In the genomic region with DNA sequence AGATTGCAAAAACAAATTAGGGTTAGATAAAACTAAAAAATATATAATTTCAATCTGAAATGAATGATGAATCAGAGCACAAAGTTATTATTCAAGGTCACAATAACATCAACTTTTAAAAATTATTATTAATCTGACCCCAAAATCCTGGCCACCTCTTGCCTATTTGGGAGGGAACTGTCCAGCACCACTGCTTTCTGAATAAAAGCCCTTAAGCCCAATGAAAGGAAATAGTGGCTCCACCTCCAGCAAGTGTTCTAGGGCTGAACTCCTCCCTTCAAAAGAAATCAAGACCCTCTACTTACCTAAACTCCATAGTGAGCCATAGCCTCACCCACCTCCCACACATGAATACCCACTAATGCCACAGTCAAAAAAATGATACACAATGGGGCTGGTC, we compare ENCODE assay signal across 28 cellular contexts.
"Had no signal": no experiment of that assay in that cellular context is flagged by ENCODE, and none has a peak within 500 bp of the region (broad histone marks: within the 10 kb centered on the region; RNA-seq: fewer than 3 reads in every experiment).

No MANE protein-coding gene starts in this region.

- H3K4me3 Mint-ChIP-seq: activated naive CD8-positive, alpha-beta T cell; activated T-cell treated with anti-CD3 and anti-CD28 coated beads, Interleukin-2, amount 50 U/mL, for 4 hours; naive thymus-derived CD8-positive, alpha-beta T cell; T-cell; T-helper 2 cell treated with Interferon-gamma antibody and Interleukin-4, amounts not matched to agents 5 μg/mL and 100 μg/mL, for 36 hours had no signal

- H3K36me3 ChIP-seq: adrenal gland, lower lobe of right lung, sigmoid colon, WERI-Rb-1 had no signal

- H3K36me3 Mint-ChIP-seq: activated naive CD8-positive, alpha-beta T cell; naive thymus-derived CD8-positive, alpha-beta T cell; T-cell had no signal

- H3K27me3 ChIP-seq: adrenal gland, sigmoid colon, testis had no signal

- H3K4me1 ChIP-seq: adrenal gland, lower lobe of right lung, sigmoid colon, testis had no signal

- ATAC-seq: activated T-cell treated with anti-CD3 and anti-CD28 coated beads, Interleukin-2, amount 50 U/mL, for 4 hours; esophagus mucosa; left cardiac atrium; lower lobe of right lung; naive thymus-derived CD8-positive, alpha-beta T cell; T-cell had no signal

- H3K27ac ChIP-seq: adrenal gland, lower lobe of right lung, sigmoid colon, testis, WERI-Rb-1 had no signal

- H3K4me1 Mint-ChIP-seq: naive thymus-derived CD8-positive, alpha-beta T cell; T-cell had no signal

- H3K27me3 Mint-ChIP-seq: T-cell had no signal

- H3K4me3 ChIP-seq: adrenal gland, lower lobe of right lung, sigmoid colon, testis had no signal

- H3K9me3 Mint-ChIP-seq: activated T-helper 2 cell treated with anti-CD3 and anti-CD28 coated beads, Interferon-gamma antibody, Interleukin-2, Interleukin-4, amounts not matched to agents 10 μg/mL and 5 μg/mL and 100 μg/mL, durations not matched to agents 14 hours and 24 hours and 36 hours; T-helper 2 cell treated with Interferon-gamma antibody and Interleukin-4, amounts not matched to agents 5 μg/mL and 100 μg/mL, for 36 hours had no signal

- FAIRE-seq: astrocyte, TTC549 had no signal

- H3K9me3 ChIP-seq: adrenal gland, lower lobe of right lung, sigmoid colon, testis had no signal

- DNase-seq: activated CD4-positive, alpha-beta T cell treated with anti-CD3 and anti-CD28 coated beads for 1 hour; activated CD8-positive, alpha-beta memory T cell treated with anti-CD3 and anti-CD28 coated beads for 24 hours; activated CD8-positive, alpha-beta memory T cell treated with anti-CD3 and anti-CD28 coated beads, Interleukin-2, amount 50 U/mL, for 48 hours; activated naive CD4-positive, alpha-beta T cell; activated T-cell treated with anti-CD3 and anti-CD28 coated beads, Interleukin-2, amount 50 U/mL, for 4 hours; adrenal gland; central memory CD4-positive, alpha-beta T cell; effector memory CD4-positive, alpha-beta T cell; foreskin melanocyte; hippocampal formation; islet precursor cell; left cardiac atrium; lower lobe of right lung; naive thymus-derived CD8-positive, alpha-beta T cell; sigmoid colon; stimulated activated CD4-positive, alpha-beta T cell treated with anti-CD3 and anti-CD28 coated beads, Interleukin-2, amount 100 ng/mL, for 48 hours; stimulated activated CD8-positive, alpha-beta memory T cell treated with anti-CD3 and anti-CD28 coated beads, Interleukin-4, amount 100 ng/mL, for 48 hours; stimulated activated naive CD4-positive, alpha-beta T cell; T-cell; testis; trophoblast cell; WERI-Rb-1 had no signal

- H3K27ac Mint-ChIP-seq: activated naive CD8-positive, alpha-beta T cell; activated T-helper 2 cell treated with anti-CD3 and anti-CD28 coated beads, Interferon-gamma antibody, Interleukin-2, Interleukin-4, amounts not matched to agents 10 μg/mL and 5 μg/mL and 100 μg/mL, durations not matched to agents 14 hours and 24 hours and 36 hours; naive thymus-derived CD8-positive, alpha-beta T cell; T-cell; T-helper 2 cell treated with Interferon-gamma antibody and Interleukin-4, amounts not matched to agents 5 μg/mL and 100 μg/mL, for 36 hours had no signal
